ENCODE assay signal across 30 cellular contexts in genomic region chr13:111326621-111326965, GRCh38. TPM values are rescaled to one million over a fixed set of nuclear protein-coding genes. Genes with fewer than 3 reads are reported as not detected.
"Had no signal": no experiment of that assay in that cellular context is flagged by ENCODE, and none has a peak within 500 bp of the region (broad histone marks: within the 10 kb centered on the region; RNA-seq: fewer than 3 reads in every experiment).

No MANE protein-coding gene starts in this region.

- H3K27ac Mint-ChIP-seq: activated CD4-positive, alpha-beta T cell treated with anti-CD3 and anti-CD28 coated beads for 36 hours; activated naive CD4-positive, alpha-beta T cell treated with anti-CD3 and anti-CD28 coated beads, Interleukin-2, amount 10 ng/mL, durations not matched to agents 7 days and 5 days; activated naive CD8-positive, alpha-beta T cell treated with anti-CD3 and anti-CD28 coated beads, Interleukin-2, amount 10 ng/mL, durations not matched to agents 7 days and 5 days; activated T-helper 1 cell treated with anti-CD3 and anti-CD28 coated beads, Interleukin-12 subunit alpha, Interleukin-12 subunit beta, Interleukin-2, Interleukin-4 antibody, amounts not matched to agents 30 ng/mL and 10 ng/mL and 1 ng/mL, durations not matched to agents 14 hours and 24 hours and 36 hours; dendritic cell treated with granulocyte-macrophage colony-stimulating factor and Interleukin-4, amounts not matched to agents 40 ng/mL and 50 ng/mL, for 4 days; endodermal cell; immature natural killer cell; naive thymus-derived CD8-positive, alpha-beta T cell had no signal

- H3K4me1 Mint-ChIP-seq: activated naive CD8-positive, alpha-beta T cell treated with anti-CD3 and anti-CD28 coated beads, Interleukin-2, amount 10 ng/mL, durations not matched to agents 7 days and 5 days; endodermal cell; immature natural killer cell; neural crest cell had no signal

- H3K9me3 Mint-ChIP-seq: activated naive CD4-positive, alpha-beta T cell treated with anti-CD3 and anti-CD28 coated beads, Interleukin-2, amount 10 ng/mL, durations not matched to agents 7 days and 5 days; activated naive CD8-positive, alpha-beta T cell treated with anti-CD3 and anti-CD28 coated beads, Interleukin-2, amount 10 ng/mL, durations not matched to agents 7 days and 5 days; activated T-helper 1 cell treated with anti-CD3 and anti-CD28 coated beads, Interleukin-12 subunit alpha, Interleukin-12 subunit beta, Interleukin-2, Interleukin-4 antibody, amounts not matched to agents 30 ng/mL and 10 ng/mL and 1 ng/mL, durations not matched to agents 14 hours and 24 hours and 36 hours; dendritic cell treated with granulocyte-macrophage colony-stimulating factor and Interleukin-4, amounts not matched to agents 40 ng/mL and 50 ng/mL, for 4 days; endodermal cell; immature natural killer cell; neural crest cell had no signal

- H3K36me3 Mint-ChIP-seq: activated naive CD4-positive, alpha-beta T cell treated with anti-CD3 and anti-CD28 coated beads, Interleukin-2, amount 10 ng/mL, durations not matched to agents 7 days and 5 days; activated naive CD8-positive, alpha-beta T cell treated with anti-CD3 and anti-CD28 coated beads, Interleukin-2, amount 10 ng/mL, durations not matched to agents 7 days and 5 days; naive thymus-derived CD8-positive, alpha-beta T cell had no signal

- H3K27ac ChIP-seq: brain microvascular endothelial cell, lower lobe of right lung, right lobe of liver, transverse colon, uterus had no signal

- H3K4me3 Mint-ChIP-seq: activated CD4-positive, alpha-beta T cell treated with anti-CD3 and anti-CD28 coated beads for 36 hours; activated naive CD4-positive, alpha-beta T cell treated with anti-CD3 and anti-CD28 coated beads, Interleukin-2, amount 10 ng/mL, durations not matched to agents 7 days and 5 days; activated naive CD8-positive, alpha-beta T cell treated with anti-CD3 and anti-CD28 coated beads, Interleukin-2, amount 10 ng/mL, durations not matched to agents 7 days and 5 days; activated T-helper 1 cell treated with anti-CD3 and anti-CD28 coated beads, Interleukin-12 subunit alpha, Interleukin-12 subunit beta, Interleukin-2, Interleukin-4 antibody, amounts not matched to agents 30 ng/mL and 10 ng/mL and 1 ng/mL, durations not matched to agents 14 hours and 24 hours and 36 hours; dendritic cell treated with granulocyte-macrophage colony-stimulating factor and Interleukin-4, amounts not matched to agents 40 ng/mL and 50 ng/mL, for 4 days; endodermal cell; immature natural killer cell; naive thymus-derived CD8-positive, alpha-beta T cell; neural crest cell had no signal

- H3K4me3 ChIP-seq: lower lobe of right lung, right lobe of liver, transverse colon, uterus had no signal

- DNase-seq: activated CD4-positive, alpha-beta T cell treated with anti-CD3 and anti-CD28 coated beads for 36 hours; activated CD4-positive, alpha-beta T cell treated with anti-CD3 and anti-CD28 coated beads, Interleukin-2, amount 50 U/mL, for 4 hours; activated CD4-positive, CD25-positive, alpha-beta regulatory T cell; activated naive CD4-positive, alpha-beta T cell treated with anti-CD3 and anti-CD28 coated beads, Interleukin-2, amount 10 ng/mL, durations not matched to agents 7 days and 5 days; activated naive CD8-positive, alpha-beta T cell treated with anti-CD3 and anti-CD28 coated beads, Interleukin-2, amount 10 ng/mL, durations not matched to agents 7 days and 5 days; activated T-cell treated with anti-CD3 and anti-CD28 coated beads for 4 hours; brain microvascular endothelial cell; caudate nucleus; endodermal cell; foreskin fibroblast; hippocampal formation; immature natural killer cell; left colon; lower lobe of right lung; mesenchymal stem cell; naive thymus-derived CD8-positive, alpha-beta T cell; right lobe of liver; stimulated activated CD4-positive, alpha-beta T cell treated with anti-CD3 and anti-CD28 coated beads, Interleukin-2, amount 100 ng/mL, for 48 hours; stimulated activated naive CD4-positive, alpha-beta T cell treated with Interleukin-2 at 50 U/mL for 16 hours; T-helper 1 cell; transverse colon; uterus had no signal

- ATAC-seq: activated CD4-positive, alpha-beta T cell treated with anti-CD3 and anti-CD28 coated beads for 36 hours; esophagus mucosa; left colon; lower lobe of right lung; naive thymus-derived CD8-positive, alpha-beta T cell; right lobe of liver had no signal

- H3K27me3 Mint-ChIP-seq: activated CD4-positive, alpha-beta T cell treated with anti-CD3 and anti-CD28 coated beads for 36 hours; activated naive CD8-positive, alpha-beta T cell treated with anti-CD3 and anti-CD28 coated beads, Interleukin-2, amount 10 ng/mL, durations not matched to agents 7 days and 5 days; dendritic cell treated with granulocyte-macrophage colony-stimulating factor and Interleukin-4, amounts not matched to agents 40 ng/mL and 50 ng/mL, for 4 days had no signal

RNA-seq across cellular contexts. Expression of gene TEX29, which starts 6.2 kb away (rescaled TPM):
- total RNA-seq: esophagus mucosa, kidney, neural crest cell, renal cortical epithelial cell, skeletal muscle tissue, temporal lobe, transverse colon had no signal
- polyA plus RNA-seq: naive thymus-derived CD8-positive, alpha-beta T cell had no signal
